ENCODE assay signal across 15 cellular contexts in genomic region chr2:190701586-190701985, GRCh38. TPM values are rescaled to one million over a fixed set of nuclear protein-coding genes. Genes with fewer than 3 reads are reported as not detected.
DNase-seq lines count a peak whose midpoint lies in the region; ATAC-seq and TF ChIP-seq lines count a peak whose summit lies in the region.
"Had no signal": no experiment of that assay in that cellular context is flagged by ENCODE, and none has a peak within 500 bp of the region (broad histone marks: within the 10 kb centered on the region; RNA-seq: fewer than 3 reads in every experiment).

No MANE protein-coding gene starts in this region.

- DNase-seq in activated CD8-positive, alpha-beta T cell treated with anti-CD3 and anti-CD28 coated beads for 36 hours: no peak
- DNase-seq in activated CD8-positive, alpha-beta T cell treated with anti-CD3 and anti-CD28 coated beads, Interleukin-2, amount 10 ng/mL, durations not matched to agents 7 days and 5 days: no peak
- no peak for DNase-seq in CD8-positive, alpha-beta memory T cell
- no peak for DNase-seq in SIG-M5 (lab: John Stamatoyannopoulos, UW)
- DNase-seq in T-helper 1 cell: no peak
- DNase-seq in activated naive CD4-positive, alpha-beta T cell treated with anti-CD3 and anti-CD28 coated beads, Interleukin-2, amount 10 ng/mL, durations not matched to agents 7 days and 5 days: no peak
- DNase-seq: activated CD4-positive, alpha-beta memory T cell treated with anti-CD3 and anti-CD28 coated beads for 36 hours; esophagus squamous epithelium; hypothalamus; lower lobe of right lung; NCI-H2171 treated with DMSO at 0.1 percent for 48 hours; occipital lobe had no signal

- ATAC-seq in activated CD8-positive, alpha-beta T cell treated with anti-CD3 and anti-CD28 coated beads for 36 hours: peak; percentile 61
- ATAC-seq in activated CD8-positive, alpha-beta T cell treated with anti-CD3 and anti-CD28 coated beads, Interleukin-2, amount 10 ng/mL, durations not matched to agents 7 days and 5 days: no peak
- ATAC-seq in HG02623 (IDR thresholded peaks at IDR 0.05; ENCODE audit: unreplicated experiment): peak; percentile 60
- peak; percentile 74 for ATAC-seq in HG03521 (IDR thresholded peaks at IDR 0.05; ENCODE audit: unreplicated experiment)
- ATAC-seq: lower lobe of right lung had no signal

- no peak for TF ChIP-seq CTCF in activated CD8-positive, alpha-beta T cell treated with anti-CD3 and anti-CD28 coated beads for 36 hours (IDR thresholded peaks at IDR 0.05)

- no peak overlapping the region for H3K27ac Mint-ChIP-seq in activated CD8-positive, alpha-beta T cell treated with anti-CD3 and anti-CD28 coated beads for 36 hours
- H3K27ac Mint-ChIP-seq in activated CD8-positive, alpha-beta T cell treated with anti-CD3 and anti-CD28 coated beads, Interleukin-2, amount 10 ng/mL, durations not matched to agents 7 days and 5 days: no peak overlapping the region
- H3K27ac Mint-ChIP-seq in CD8-positive, alpha-beta memory T cell: no peak overlapping the region
- H3K27ac Mint-ChIP-seq in activated naive CD4-positive, alpha-beta T cell treated with anti-CD3 and anti-CD28 coated beads, Interleukin-2, amount 10 ng/mL, durations not matched to agents 7 days and 5 days: no peak overlapping the region
- H3K27ac Mint-ChIP-seq: activated CD4-positive, alpha-beta memory T cell treated with anti-CD3 and anti-CD28 coated beads for 36 hours; activated naive CD4-positive, alpha-beta T cell treated with anti-CD3 and anti-CD28 coated beads, Interleukin-2, amount 50 U/mL, for 24 hours had no signal

- peaks cover 6% of the 10 kb centered on the region for H3K4me1 Mint-ChIP-seq in activated CD8-positive, alpha-beta T cell treated with anti-CD3 and anti-CD28 coated beads for 36 hours (ENCODE audit: low read depth)
- no peaks in the 10 kb centered on the region for H3K4me1 Mint-ChIP-seq in activated CD8-positive, alpha-beta T cell treated with anti-CD3 and anti-CD28 coated beads, Interleukin-2, amount 10 ng/mL, durations not matched to agents 7 days and 5 days (ENCODE audit: low read depth)
- no peaks in the 10 kb centered on the region for H3K4me1 Mint-ChIP-seq in CD8-positive, alpha-beta memory T cell
- H3K4me1 Mint-ChIP-seq in activated naive CD4-positive, alpha-beta T cell treated with anti-CD3 and anti-CD28 coated beads, Interleukin-2, amount 10 ng/mL, durations not matched to agents 7 days and 5 days: no peaks in the 10 kb centered on the region

- no peaks in the 10 kb centered on the region for H3K36me3 Mint-ChIP-seq in activated CD8-positive, alpha-beta T cell treated with anti-CD3 and anti-CD28 coated beads for 36 hours (ENCODE audit: low read depth)
- H3K36me3 Mint-ChIP-seq in activated CD8-positive, alpha-beta T cell treated with anti-CD3 and anti-CD28 coated beads, Interleukin-2, amount 10 ng/mL, durations not matched to agents 7 days and 5 days (ENCODE audit: low read depth): no peaks in the 10 kb centered on the region
- no peaks in the 10 kb centered on the region for H3K36me3 Mint-ChIP-seq in CD8-positive, alpha-beta memory T cell
- no peaks in the 10 kb centered on the region for H3K36me3 Mint-ChIP-seq in activated naive CD4-positive, alpha-beta T cell treated with anti-CD3 and anti-CD28 coated beads, Interleukin-2, amount 10 ng/mL, durations not matched to agents 7 days and 5 days
- H3K36me3 Mint-ChIP-seq: activated CD4-positive, alpha-beta memory T cell treated with anti-CD3 and anti-CD28 coated beads for 36 hours; activated naive CD4-positive, alpha-beta T cell treated with anti-CD3 and anti-CD28 coated beads, Interleukin-2, amount 50 U/mL, for 24 hours had no signal

- H3K27ac ChIP-seq in CD8-positive, alpha-beta memory T cell (ENCODE audit: low read depth, low read length): no peak overlapping the region
- H3K27ac ChIP-seq: esophagus squamous epithelium, lower lobe of right lung had no signal

- H3K4me1 ChIP-seq in CD8-positive, alpha-beta memory T cell (ENCODE audit: insufficient read depth, low read length): no peaks in the 10 kb centered on the region
- H3K4me1 ChIP-seq: esophagus squamous epithelium, lower lobe of right lung had no signal

- POLR2A ChIA-PET in activated CD8-positive, alpha-beta T cell treated with anti-CD3 and anti-CD28 coated beads for 36 hours (lab: Charles Lee): interaction anchor here (0.6 kb wide), 1 partner anchor 14 kb away, joined by 4 read pairs; no protein-coding TSS in a partner anchor
- POLR2A ChIA-PET in activated CD8-positive, alpha-beta T cell treated with anti-CD3 and anti-CD28 coated beads, Interleukin-2, amount 10 ng/mL, durations not matched to agents 7 days and 5 days (lab: Charles Lee): interaction anchor here (0.6 kb wide), 1 partner anchor 170 kb away, joined by 3 read pairs; no protein-coding TSS in a partner anchor
- POLR2A ChIA-PET in CD8-positive, alpha-beta memory T cell (lab: Charles Lee): no interaction called here

- intact Hi-C loops in activated CD8-positive, alpha-beta T cell treated with anti-CD3 and anti-CD28 coated beads for 36 hours (cut with micrococcal nuclease): no loop called here

- no peaks in the 10 kb centered on the region for H3K36me3 ChIP-seq in CD8-positive, alpha-beta memory T cell (ENCODE audit: insufficient read depth, low read length)
- H3K36me3 ChIP-seq: esophagus squamous epithelium, lower lobe of right lung had no signal

- H3K27me3 ChIP-seq in CD8-positive, alpha-beta memory T cell (ENCODE audit: insufficient read depth, low read length, poor library complexity, severe bottlenecking): no peaks in the 10 kb centered on the region
- H3K27me3 ChIP-seq: esophagus squamous epithelium had no signal

- no peaks in the 10 kb centered on the region for H3K9me3 Mint-ChIP-seq in activated CD8-positive, alpha-beta T cell treated with anti-CD3 and anti-CD28 coated beads for 36 hours
- no peaks in the 10 kb centered on the region for H3K9me3 Mint-ChIP-seq in activated CD8-positive, alpha-beta T cell treated with anti-CD3 and anti-CD28 coated beads, Interleukin-2, amount 10 ng/mL, durations not matched to agents 7 days and 5 days (ENCODE audit: insufficient read depth)
- no peaks in the 10 kb centered on the region for H3K9me3 Mint-ChIP-seq in CD8-positive, alpha-beta memory T cell
- no peaks in the 10 kb centered on the region for H3K9me3 Mint-ChIP-seq in activated naive CD4-positive, alpha-beta T cell treated with anti-CD3 and anti-CD28 coated beads, Interleukin-2, amount 10 ng/mL, durations not matched to agents 7 days and 5 days
- H3K9me3 Mint-ChIP-seq: activated CD4-positive, alpha-beta memory T cell treated with anti-CD3 and anti-CD28 coated beads for 36 hours; activated naive CD4-positive, alpha-beta T cell treated with anti-CD3 and anti-CD28 coated beads, Interleukin-2, amount 50 U/mL, for 24 hours had no signal

- H3K27me3 Mint-ChIP-seq in activated CD8-positive, alpha-beta T cell treated with anti-CD3 and anti-CD28 coated beads for 36 hours: no peaks in the 10 kb centered on the region
- no peaks in the 10 kb centered on the region for H3K27me3 Mint-ChIP-seq in activated CD8-positive, alpha-beta T cell treated with anti-CD3 and anti-CD28 coated beads, Interleukin-2, amount 10 ng/mL, durations not matched to agents 7 days and 5 days (ENCODE audit: low read depth)
- H3K27me3 Mint-ChIP-seq in CD8-positive, alpha-beta memory T cell: peaks cover 0 to 4% of the 10 kb centered on the region in 2 donors
- no peaks in the 10 kb centered on the region for H3K27me3 Mint-ChIP-seq in activated naive CD4-positive, alpha-beta T cell treated with anti-CD3 and anti-CD28 coated beads, Interleukin-2, amount 10 ng/mL, durations not matched to agents 7 days and 5 days
- H3K27me3 Mint-ChIP-seq: activated CD4-positive, alpha-beta memory T cell treated with anti-CD3 and anti-CD28 coated beads for 36 hours; activated naive CD4-positive, alpha-beta T cell treated with anti-CD3 and anti-CD28 coated beads, Interleukin-2, amount 50 U/mL, for 24 hours had no signal

- H3K4me3 Mint-ChIP-seq in activated CD8-positive, alpha-beta T cell treated with anti-CD3 and anti-CD28 coated beads for 36 hours: no peak overlapping the region
- H3K4me3 Mint-ChIP-seq in activated CD8-positive, alpha-beta T cell treated with anti-CD3 and anti-CD28 coated beads, Interleukin-2, amount 10 ng/mL, durations not matched to agents 7 days and 5 days: no peak overlapping the region
- H3K4me3 Mint-ChIP-seq in CD8-positive, alpha-beta memory T cell: no peak overlapping the region
- H3K4me3 Mint-ChIP-seq in activated naive CD4-positive, alpha-beta T cell treated with anti-CD3 and anti-CD28 coated beads, Interleukin-2, amount 10 ng/mL, durations not matched to agents 7 days and 5 days: no peak overlapping the region
- H3K4me3 Mint-ChIP-seq: activated CD4-positive, alpha-beta memory T cell treated with anti-CD3 and anti-CD28 coated beads for 36 hours; activated naive CD4-positive, alpha-beta T cell treated with anti-CD3 and anti-CD28 coated beads, Interleukin-2, amount 50 U/mL, for 24 hours had no signal

- no peak overlapping the region for H3K4me3 ChIP-seq in CD8-positive, alpha-beta memory T cell (ENCODE audit: low read length)
- H3K4me3 ChIP-seq: esophagus squamous epithelium, lower lobe of right lung had no signal

- H3K9me3 ChIP-seq in CD8-positive, alpha-beta memory T cell (ENCODE audit: low read length): no peaks in the 10 kb centered on the region
- H3K9me3 ChIP-seq: esophagus squamous epithelium, lower lobe of right lung had no signal

- CTCF ChIA-PET in activated CD8-positive, alpha-beta T cell treated with anti-CD3 and anti-CD28 coated beads for 36 hours (lab: Charles Lee): interaction anchor here (0.7 to 1.1 kb wide), 4 partner anchors 23 to 191 kb away, joined by 3 read pairs; no protein-coding TSS in a partner anchor
- CTCF ChIA-PET in activated CD8-positive, alpha-beta T cell treated with anti-CD3 and anti-CD28 coated beads, Interleukin-2, amount 10 ng/mL, durations not matched to agents 7 days and 5 days (lab: Charles Lee): interaction anchor here (1.0 to 1.6 kb wide), 2 partner anchors 10 to 15 kb away, joined by 3 read pairs; no protein-coding TSS in a partner anchor
- CTCF ChIA-PET in CD8-positive, alpha-beta memory T cell (lab: Charles Lee): no interaction called here
- CTCF ChIA-PET in activated naive CD4-positive, alpha-beta T cell treated with anti-CD3 and anti-CD28 coated beads, Interleukin-2, amount 10 ng/mL, durations not matched to agents 7 days and 5 days (lab: Charles Lee): interaction anchor here (1.0 to 1.4 kb wide), 2 partner anchors 41 to 82 kb away, joined by 3 read pairs; no protein-coding TSS in a partner anchor

RNA-seq across cellular contexts. Expression of gene NAB1, which starts 52.7 kb away (rescaled TPM):
- total RNA-seq in activated CD8-positive, alpha-beta T cell treated with anti-CD3 and anti-CD28 coated beads for 36 hours: 10 to 100 TPM; 23.0 to 24.8 TPM
- 10 to 100 TPM; 23.4 to 23.7 TPM for total RNA-seq in activated CD8-positive, alpha-beta T cell treated with anti-CD3 and anti-CD28 coated beads, Interleukin-2, amount 10 ng/mL, durations not matched to agents 7 days and 5 days
- 10 to 100 TPM; 29.8 to 35.1 TPM for total RNA-seq in CD8-positive, alpha-beta memory T cell
- polyA plus RNA-seq in CD8-positive, alpha-beta memory T cell: 3.9 TPM
